ENCODE assay signal across 1 cellular context in the genomic region with DNA sequence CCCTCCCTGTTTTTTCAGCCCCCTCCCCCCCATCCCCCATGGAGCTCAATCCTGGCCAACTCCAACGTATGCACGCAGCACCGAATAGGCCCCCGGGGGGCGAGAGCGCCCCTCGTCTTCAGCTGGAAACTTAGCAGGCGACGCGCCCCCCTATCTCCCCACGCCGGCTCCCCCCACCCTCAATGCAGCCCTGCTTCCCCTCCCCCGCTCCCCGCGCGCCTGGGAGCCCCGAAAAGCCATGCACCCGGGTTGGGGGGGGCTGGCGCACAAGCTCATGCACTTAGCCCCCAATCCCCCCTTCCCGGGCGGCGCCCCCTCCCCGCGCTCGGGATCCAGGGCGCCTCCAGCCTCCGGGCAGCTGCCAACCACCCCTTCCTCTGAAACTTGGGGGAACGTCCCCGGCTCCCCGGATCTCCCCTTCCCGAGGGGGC.
TF ChIP-seq lines count a peak whose summit lies in the region.

No MANE protein-coding gene starts in this region.

TF ChIP-seq in K562, 482 proteins besides CTCF, POLR2A, EP300 and RAD21 (continued from another document):
- peak; percentile 49 for TF ChIP-seq RBBP5 (IDR thresholded peaks at IDR 0.05; ENCODE audit: borderline replicate concordance, insufficient read depth, low read length, poor library complexity, severe bottlenecking)
- no peak for TF ChIP-seq MTF1 (CRISPR knock-in tag; IDR thresholded peaks at IDR 0.05; ENCODE audit: borderline replicate concordance)
- TF ChIP-seq YY1 (IDR thresholded peaks at IDR 0.05; ENCODE audit: borderline replicate concordance in 1 of 3, control insufficient read depth in 1 of 3, extremely low read depth in 1 of 3, insufficient read depth in 3 of 3, insufficient read length in 1 of 3, insufficient replicate concordance in 2 of 3, low read depth in 1 of 3, low read length in 2 of 3) = peak in 1 of 3 experiments; percentile 45
- TF ChIP-seq MAFK (IDR thresholded peaks at IDR 0.05; ENCODE audit: low read length) = no peak
- TF ChIP-seq, protein P1, sequence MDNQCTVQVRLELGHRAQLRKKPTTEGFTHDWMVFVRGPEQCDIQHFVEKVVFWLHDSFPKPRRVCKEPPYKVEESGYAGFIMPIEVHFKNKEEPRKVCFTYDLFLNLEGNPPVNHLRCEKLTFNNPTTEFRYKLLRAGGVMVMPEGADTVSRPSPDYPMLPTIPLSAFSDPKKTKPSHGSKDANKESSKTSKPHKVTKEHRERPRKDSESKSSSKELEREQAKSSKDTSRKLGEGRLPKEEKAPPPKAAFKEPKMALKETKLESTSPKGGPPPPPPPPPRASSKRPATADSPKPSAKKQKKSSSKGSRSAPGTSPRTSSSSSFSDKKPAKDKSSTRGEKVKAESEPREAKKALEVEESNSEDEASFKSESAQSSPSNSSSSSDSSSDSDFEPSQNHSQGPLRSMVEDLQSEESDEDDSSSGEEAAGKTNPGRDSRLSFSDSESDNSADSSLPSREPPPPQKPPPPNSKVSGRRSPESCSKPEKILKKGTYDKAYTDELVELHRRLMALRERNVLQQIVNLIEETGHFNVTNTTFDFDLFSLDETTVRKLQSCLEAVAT (IDR thresholded peaks at IDR 0.05) = peak in 1 of 2 experiments; percentile 16; a peak in 1 of 4 replicates
- no peak for TF ChIP-seq KDM2B (CRISPR knock-in tag; IDR thresholded peaks at IDR 0.05)
- TF ChIP-seq ZNF239 (CRISPR knock-in tag; IDR thresholded peaks at IDR 0.05) = no peak
- TF ChIP-seq PHF8 (IDR thresholded peaks at IDR 0.05; ENCODE audit: borderline replicate concordance, low read length) = peak; percentile 23; the same call in 1 of the 2 replicates
- TF ChIP-seq, protein P2, sequence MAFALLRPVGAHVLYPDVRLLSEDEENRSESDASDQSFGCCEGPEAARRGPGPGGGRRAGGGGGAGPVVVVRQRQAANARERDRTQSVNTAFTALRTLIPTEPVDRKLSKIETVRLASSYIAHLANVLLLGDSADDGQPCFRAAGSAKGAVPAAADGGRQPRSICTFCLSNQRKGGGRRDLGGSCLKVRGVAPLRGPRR (CRISPR knock-in tag; IDR thresholded peaks at IDR 0.05) = no peak
- no peak for TF ChIP-seq STAG1 (CRISPR knock-in tag; IDR thresholded peaks at IDR 0.05; ENCODE audit: borderline replicate concordance)
- TF ChIP-seq NFIX (CRISPR knock-in tag; IDR thresholded peaks at IDR 0.05; ENCODE audit: low read depth) = no peak
- TF ChIP-seq, protein P3, sequence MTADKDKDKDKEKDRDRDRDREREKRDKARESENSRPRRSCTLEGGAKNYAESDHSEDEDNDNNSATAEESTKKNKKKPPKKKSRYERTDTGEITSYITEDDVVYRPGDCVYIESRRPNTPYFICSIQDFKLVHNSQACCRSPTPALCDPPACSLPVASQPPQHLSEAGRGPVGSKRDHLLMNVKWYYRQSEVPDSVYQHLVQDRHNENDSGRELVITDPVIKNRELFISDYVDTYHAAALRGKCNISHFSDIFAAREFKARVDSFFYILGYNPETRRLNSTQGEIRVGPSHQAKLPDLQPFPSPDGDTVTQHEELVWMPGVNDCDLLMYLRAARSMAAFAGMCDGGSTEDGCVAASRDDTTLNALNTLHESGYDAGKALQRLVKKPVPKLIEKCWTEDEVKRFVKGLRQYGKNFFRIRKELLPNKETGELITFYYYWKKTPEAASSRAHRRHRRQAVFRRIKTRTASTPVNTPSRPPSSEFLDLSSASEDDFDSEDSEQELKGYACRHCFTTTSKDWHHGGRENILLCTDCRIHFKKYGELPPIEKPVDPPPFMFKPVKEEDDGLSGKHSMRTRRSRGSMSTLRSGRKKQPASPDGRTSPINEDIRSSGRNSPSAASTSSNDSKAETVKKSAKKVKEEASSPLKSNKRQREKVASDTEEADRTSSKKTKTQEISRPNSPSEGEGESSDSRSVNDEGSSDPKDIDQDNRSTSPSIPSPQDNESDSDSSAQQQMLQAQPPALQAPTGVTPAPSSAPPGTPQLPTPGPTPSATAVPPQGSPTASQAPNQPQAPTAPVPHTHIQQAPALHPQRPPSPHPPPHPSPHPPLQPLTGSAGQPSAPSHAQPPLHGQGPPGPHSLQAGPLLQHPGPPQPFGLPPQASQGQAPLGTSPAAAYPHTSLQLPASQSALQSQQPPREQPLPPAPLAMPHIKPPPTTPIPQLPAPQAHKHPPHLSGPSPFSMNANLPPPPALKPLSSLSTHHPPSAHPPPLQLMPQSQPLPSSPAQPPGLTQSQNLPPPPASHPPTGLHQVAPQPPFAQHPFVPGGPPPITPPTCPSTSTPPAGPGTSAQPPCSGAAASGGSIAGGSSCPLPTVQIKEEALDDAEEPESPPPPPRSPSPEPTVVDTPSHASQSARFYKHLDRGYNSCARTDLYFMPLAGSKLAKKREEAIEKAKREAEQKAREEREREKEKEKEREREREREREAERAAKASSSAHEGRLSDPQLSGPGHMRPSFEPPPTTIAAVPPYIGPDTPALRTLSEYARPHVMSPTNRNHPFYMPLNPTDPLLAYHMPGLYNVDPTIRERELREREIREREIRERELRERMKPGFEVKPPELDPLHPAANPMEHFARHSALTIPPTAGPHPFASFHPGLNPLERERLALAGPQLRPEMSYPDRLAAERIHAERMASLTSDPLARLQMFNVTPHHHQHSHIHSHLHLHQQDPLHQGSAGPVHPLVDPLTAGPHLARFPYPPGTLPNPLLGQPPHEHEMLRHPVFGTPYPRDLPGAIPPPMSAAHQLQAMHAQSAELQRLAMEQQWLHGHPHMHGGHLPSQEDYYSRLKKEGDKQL (CRISPR knock-in tag; IDR thresholded peaks at IDR 0.05; ENCODE audit: borderline replicate concordance) = no peak
- no peak for TF ChIP-seq TCFL5 (CRISPR knock-in tag; conservative IDR thresholded peaks at IDR 0.05)
- TF ChIP-seq SMC3 (conservative IDR thresholded peaks at IDR 0.05; ENCODE audit: insufficient read depth, low read depth, low read length) = no peak
- TF ChIP-seq, protein P4, sequence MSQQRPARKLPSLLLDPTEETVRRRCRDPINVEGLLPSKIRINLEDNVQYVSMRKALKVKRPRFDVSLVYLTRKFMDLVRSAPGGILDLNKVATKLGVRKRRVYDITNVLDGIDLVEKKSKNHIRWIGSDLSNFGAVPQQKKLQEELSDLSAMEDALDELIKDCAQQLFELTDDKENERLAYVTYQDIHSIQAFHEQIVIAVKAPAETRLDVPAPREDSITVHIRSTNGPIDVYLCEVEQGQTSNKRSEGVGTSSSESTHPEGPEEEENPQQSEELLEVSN (IDR thresholded peaks at IDR 0.05; ENCODE audit: borderline replicate concordance in 1 of 2, extremely low read depth in 1 of 2, insufficient read depth in 1 of 2, insufficient read length in 1 of 2, low read depth in 1 of 2, low read length in 1 of 2, poor library complexity in 1 of 2, severe bottlenecking in 1 of 2) = peak in 1 of 2 experiments; percentile 2
- TF ChIP-seq, protein P5, sequence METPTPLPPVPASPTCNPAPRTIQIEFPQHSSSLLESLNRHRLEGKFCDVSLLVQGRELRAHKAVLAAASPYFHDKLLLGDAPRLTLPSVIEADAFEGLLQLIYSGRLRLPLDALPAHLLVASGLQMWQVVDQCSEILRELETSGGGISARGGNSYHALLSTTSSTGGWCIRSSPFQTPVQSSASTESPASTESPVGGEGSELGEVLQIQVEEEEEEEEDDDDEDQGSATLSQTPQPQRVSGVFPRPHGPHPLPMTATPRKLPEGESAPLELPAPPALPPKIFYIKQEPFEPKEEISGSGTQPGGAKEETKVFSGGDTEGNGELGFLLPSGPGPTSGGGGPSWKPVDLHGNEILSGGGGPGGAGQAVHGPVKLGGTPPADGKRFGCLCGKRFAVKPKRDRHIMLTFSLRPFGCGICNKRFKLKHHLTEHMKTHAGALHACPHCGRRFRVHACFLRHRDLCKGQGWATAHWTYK (CRISPR knock-in tag; IDR thresholded peaks at IDR 0.05) = 0 out of 2 replicates have a peak, but pooled peaks have one; percentile 22
- TF ChIP-seq GABPB1 (CRISPR knock-in tag; IDR thresholded peaks at IDR 0.05) = peak; percentile 28; the same call in 1 of the 2 replicates
- no peak for TF ChIP-seq NEUROD1 (IDR thresholded peaks at IDR 0.05; ENCODE audit: borderline replicate concordance, low read depth, low read length, partially characterized antibody)
- TF ChIP-seq KDM1A (IDR thresholded peaks at IDR 0.05) = peak in 1 of 2 experiments; percentile 85; a peak in 2 of 4 replicates
- TF ChIP-seq, protein P6, sequence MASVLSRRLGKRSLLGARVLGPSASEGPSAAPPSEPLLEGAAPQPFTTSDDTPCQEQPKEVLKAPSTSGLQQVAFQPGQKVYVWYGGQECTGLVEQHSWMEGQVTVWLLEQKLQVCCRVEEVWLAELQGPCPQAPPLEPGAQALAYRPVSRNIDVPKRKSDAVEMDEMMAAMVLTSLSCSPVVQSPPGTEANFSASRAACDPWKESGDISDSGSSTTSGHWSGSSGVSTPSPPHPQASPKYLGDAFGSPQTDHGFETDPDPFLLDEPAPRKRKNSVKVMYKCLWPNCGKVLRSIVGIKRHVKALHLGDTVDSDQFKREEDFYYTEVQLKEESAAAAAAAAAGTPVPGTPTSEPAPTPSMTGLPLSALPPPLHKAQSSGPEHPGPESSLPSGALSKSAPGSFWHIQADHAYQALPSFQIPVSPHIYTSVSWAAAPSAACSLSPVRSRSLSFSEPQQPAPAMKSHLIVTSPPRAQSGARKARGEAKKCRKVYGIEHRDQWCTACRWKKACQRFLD (CRISPR knock-in tag; IDR thresholded peaks at IDR 0.05) = no peak; the same call in 1 of the 2 replicates
- no peak for TF ChIP-seq RB1 (IDR thresholded peaks at IDR 0.05; ENCODE audit: low read depth)
- TF ChIP-seq, protein P7, sequence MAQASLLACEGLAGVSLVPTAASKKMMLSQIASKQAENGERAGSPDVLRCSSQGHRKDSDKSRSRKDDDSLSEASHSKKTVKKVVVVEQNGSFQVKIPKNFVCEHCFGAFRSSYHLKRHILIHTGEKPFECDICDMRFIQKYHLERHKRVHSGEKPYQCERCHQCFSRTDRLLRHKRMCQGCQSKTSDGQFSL (CRISPR knock-in tag; IDR thresholded peaks at IDR 0.05) = peak; percentile 82
- TF ChIP-seq, protein P7 (tag; IDR thresholded peaks at IDR 0.05) = no peak
- peak; percentile 25; the same call in 1 of the 2 replicates for TF ChIP-seq EP400 (IDR thresholded peaks at IDR 0.05)
- TF ChIP-seq SUPT5H (IDR thresholded peaks at IDR 0.05) = peak; percentile 58
- no peak for TF ChIP-seq NFXL1 (CRISPR knock-in tag; IDR thresholded peaks at IDR 0.05)
- no peak for TF ChIP-seq ZNF696 (CRISPR knock-in tag; conservative IDR thresholded peaks at IDR 0.05)
- TF ChIP-seq ZBTB7A (IDR thresholded peaks at IDR 0.05; ENCODE audit: borderline replicate concordance, control insufficient read depth, low read depth, low read length) = peak; percentile 91
- peak; percentile 72 for TF ChIP-seq RBFOX2 (IDR thresholded peaks at IDR 0.05; ENCODE audit: low read depth, low read length)
- TF ChIP-seq, protein P8, sequence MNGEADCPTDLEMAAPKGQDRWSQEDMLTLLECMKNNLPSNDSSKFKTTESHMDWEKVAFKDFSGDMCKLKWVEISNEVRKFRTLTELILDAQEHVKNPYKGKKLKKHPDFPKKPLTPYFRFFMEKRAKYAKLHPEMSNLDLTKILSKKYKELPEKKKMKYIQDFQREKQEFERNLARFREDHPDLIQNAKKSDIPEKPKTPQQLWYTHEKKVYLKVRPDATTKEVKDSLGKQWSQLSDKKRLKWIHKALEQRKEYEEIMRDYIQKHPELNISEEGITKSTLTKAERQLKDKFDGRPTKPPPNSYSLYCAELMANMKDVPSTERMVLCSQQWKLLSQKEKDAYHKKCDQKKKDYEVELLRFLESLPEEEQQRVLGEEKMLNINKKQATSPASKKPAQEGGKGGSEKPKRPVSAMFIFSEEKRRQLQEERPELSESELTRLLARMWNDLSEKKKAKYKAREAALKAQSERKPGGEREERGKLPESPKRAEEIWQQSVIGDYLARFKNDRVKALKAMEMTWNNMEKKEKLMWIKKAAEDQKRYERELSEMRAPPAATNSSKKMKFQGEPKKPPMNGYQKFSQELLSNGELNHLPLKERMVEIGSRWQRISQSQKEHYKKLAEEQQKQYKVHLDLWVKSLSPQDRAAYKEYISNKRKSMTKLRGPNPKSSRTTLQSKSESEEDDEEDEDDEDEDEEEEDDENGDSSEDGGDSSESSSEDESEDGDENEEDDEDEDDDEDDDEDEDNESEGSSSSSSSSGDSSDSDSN (IDR thresholded peaks at IDR 0.05; ENCODE audit: borderline replicate concordance in 1 of 2, low read depth in 2 of 2, low read length in 2 of 2) = no peak
- TF ChIP-seq ZC3H4 (CRISPR knock-in tag; IDR thresholded peaks at IDR 0.05; ENCODE audit: borderline replicate concordance) = no peak
